8 cellular contexts compared by ENCODE assay signal in the genomic region with DNA sequence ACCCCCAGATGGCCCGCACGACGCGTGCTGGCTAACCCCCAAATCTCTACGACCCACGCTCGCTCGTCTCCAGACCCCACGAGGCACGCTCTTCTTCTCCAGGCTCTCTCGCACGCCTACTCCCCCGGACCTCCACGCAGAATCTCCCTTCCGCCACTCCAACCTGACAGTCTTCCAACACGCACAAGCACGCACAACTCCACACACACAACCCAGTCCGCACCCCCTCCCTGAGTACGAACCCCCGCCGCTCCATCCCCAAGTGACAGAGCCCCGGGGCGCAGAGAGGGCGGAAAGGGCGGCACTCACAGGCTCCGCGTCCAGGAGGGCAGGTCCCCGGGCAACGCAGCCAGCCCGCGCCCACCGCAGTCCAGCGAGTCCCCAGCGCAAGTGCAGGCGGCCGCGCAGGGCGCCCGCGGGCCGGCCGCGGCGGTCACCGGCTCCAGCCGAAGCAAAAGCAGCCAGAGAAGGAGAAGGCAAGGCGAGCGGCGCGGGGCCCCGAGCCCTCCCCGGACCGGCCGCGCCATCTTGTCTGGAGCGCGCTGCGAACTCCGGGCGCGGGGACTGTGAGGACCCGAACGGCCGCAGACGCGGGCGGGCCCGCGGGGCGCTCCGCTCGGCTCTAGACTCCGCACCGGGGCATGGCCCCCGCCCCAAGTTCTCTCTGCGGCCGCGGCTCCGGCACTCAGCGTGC. TPM values are rescaled to one million over a fixed set of nuclear protein-coding genes. Genes with fewer than 3 reads are reported as not detected.
DNase-seq lines count a peak whose midpoint lies in the region; ATAC-seq and TF ChIP-seq lines count a peak whose summit lies in the region.

No MANE protein-coding gene starts in this region.

- TF ChIP-seq POLR2A in esophagus squamous epithelium (IDR thresholded peaks at IDR 0.05) = no peak

- H3K9me3 Mint-ChIP-seq in nephron progenitor cell = no peaks in the 10 kb centered on the region

- DNase-seq in CD1c-positive myeloid dendritic cell (ENCODE audit: extremely low spot score) (peak; percentile 34), esophagus squamous epithelium (lab: John Stamatoyannopoulos, UW) (peak; percentile 1), nephron progenitor cell (peak; percentile 71), upper lobe of right lung (peak; percentile 80), AML-193 (lab: John Stamatoyannopoulos, UW) (no peak)
- peak; percentile 76 for DNase-seq in activated CD8-positive, alpha-beta memory T cell treated with anti-CD3 and anti-CD28 coated beads, Interleukin-2, amount 50 U/mL, for 48 hours

- peaks cover 13% of the 10 kb centered on the region for H3K27me3 Mint-ChIP-seq in nephron progenitor cell (ENCODE audit: low read depth, poor library complexity)

- H3K4me1 ChIP-seq in esophagus squamous epithelium = peaks cover 0 to 57% (median 30%) of the 10 kb centered on the region in 3 donors
- peaks cover 41% of the 10 kb centered on the region for H3K4me1 ChIP-seq in upper lobe of right lung

- ATAC-seq in GM19452 (IDR thresholded peaks at IDR 0.05; ENCODE audit: unreplicated experiment) (peak; percentile 12), HG03469 (IDR thresholded peaks at IDR 0.05; ENCODE audit: unreplicated experiment) (peak; percentile 1), upper lobe of right lung (peak; percentile 16)

- no peaks in the 10 kb centered on the region for H3K36me3 Mint-ChIP-seq in nephron progenitor cell (ENCODE audit: low read depth)

- intact Hi-C loops in esophagus squamous epithelium (cut with DNase I) = no loop called here
- intact Hi-C loops in upper lobe of right lung (cut with DNase I) = loop anchor here (10.0 kb wide), 1 partner anchor 85 kb away; no protein-coding TSS in a partner anchor

- no peaks in the 10 kb centered on the region for H3K27me3 ChIP-seq in esophagus squamous epithelium
- H3K27me3 ChIP-seq in upper lobe of right lung = no peaks in the 10 kb centered on the region

- peak overlapping the region; percentile 86 to 96 (median 90) for H3K27ac ChIP-seq in esophagus squamous epithelium
- peak overlapping the region; percentile 90 for H3K27ac ChIP-seq in upper lobe of right lung

- H3K4me1 Mint-ChIP-seq in nephron progenitor cell = peaks cover 88% of the 10 kb centered on the region

- 1% methylated on average over 16 to 19 of the region's 80 CpGs for WGBS in esophagus squamous epithelium, 2 donors

- no peaks in the 10 kb centered on the region for H3K36me3 ChIP-seq in esophagus squamous epithelium
- no peaks in the 10 kb centered on the region for H3K36me3 ChIP-seq in upper lobe of right lung

- H3K4me3 Mint-ChIP-seq in nephron progenitor cell = peak overlapping the region; percentile 96

- TF ChIP-seq CTCF in esophagus squamous epithelium (IDR thresholded peaks at IDR 0.05) (no peak), nephron progenitor cell (IDR thresholded peaks at IDR 0.05) (no peak), upper lobe of right lung (IDR thresholded peaks at IDR 0.05) (no peak)

- no peaks in the 10 kb centered on the region for H3K9me3 ChIP-seq in esophagus squamous epithelium
- H3K9me3 ChIP-seq in upper lobe of right lung = no peaks in the 10 kb centered on the region

- H3K4me3 ChIP-seq in esophagus squamous epithelium = peak overlapping the region; percentile 71 to 99 (median 86)
- H3K4me3 ChIP-seq in upper lobe of right lung = peak overlapping the region; percentile 83

- H3K27ac Mint-ChIP-seq in nephron progenitor cell = no peak overlapping the region

RNA-seq across cellular contexts. Expression of a gene that starts 0.8 kb away (rescaled TPM):
- 10 to 100 TPM in 3 of 4 donors, 1 to 10 TPM in 1; 7.5 to 30.5 (median 15.1) TPM for total RNA-seq in esophagus squamous epithelium
- total RNA-seq in upper lobe of right lung = 56.2 TPM

Comparison
In these comparisons a context has a peak if more than half of its experiments do, and no peak if none do; other contexts are left out.
1. DNase-seq: peak in CD1c-positive myeloid dendritic cell (single experiment), activated CD8-positive, alpha-beta memory T cell treated with anti-CD3 and anti-CD28 coated beads, Interleukin-2, amount 50 U/mL, for 48 hours (single experiment), esophagus squamous epithelium (single experiment), nephron progenitor cell (single experiment) and upper lobe of right lung (single experiment); none in AML-193 (0 of 2).
2. Peak in every context shown above with its lines, with median percentiles within 50 percentile points of each other: ATAC-seq.